ENCODE assay signal across 2 cellular contexts in the genomic region with DNA sequence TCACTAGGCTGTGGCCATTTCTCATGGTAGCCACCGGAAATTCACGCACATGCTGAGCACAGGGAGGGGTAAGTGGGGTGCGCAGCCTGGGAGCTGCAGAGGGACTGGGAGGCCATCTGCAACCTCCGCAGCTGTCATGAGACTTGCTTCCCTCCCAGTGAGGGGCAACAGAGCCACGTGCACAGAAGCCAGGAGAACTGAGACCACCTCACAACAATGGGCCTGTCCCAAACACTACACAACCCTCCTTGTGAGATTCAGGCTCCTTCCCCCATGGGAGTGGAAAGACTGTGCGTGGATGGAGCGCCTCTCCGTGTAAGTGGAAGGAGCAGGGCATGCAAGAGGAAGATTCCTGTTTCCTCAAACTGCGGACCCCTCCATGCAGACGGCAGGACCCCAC.
TF ChIP-seq lines count a peak whose summit lies in the region.

No MANE protein-coding gene starts in this region.

TF ChIP-seq in HepG2, 621 proteins besides CTCF, POLR2A, EP300 and RAD21:
- TF ChIP-seq POLR2G (IDR thresholded peaks at IDR 0.05; ENCODE audit: low read depth, low read length) (peak; percentile 14; the same call in 1 of the 2 replicates), KDM5B (CRISPR knock-in tag; IDR thresholded peaks at IDR 0.05; ENCODE audit: borderline replicate concordance) (no peak), U2AF1 (optimal IDR thresholded peaks at IDR 0.05; ENCODE audit: low read depth, low read length) (peak; percentile 67), SSRP1 (CRISPR knock-in tag; IDR thresholded peaks at IDR 0.05) (0 out of 2 replicates have a peak, but pooled peaks have one; percentile 48), RBFOX2 (IDR thresholded peaks at IDR 0.05; ENCODE audit: low read depth, low read length) (peak; percentile 39)
- TF ChIP-seq, protein P1, sequence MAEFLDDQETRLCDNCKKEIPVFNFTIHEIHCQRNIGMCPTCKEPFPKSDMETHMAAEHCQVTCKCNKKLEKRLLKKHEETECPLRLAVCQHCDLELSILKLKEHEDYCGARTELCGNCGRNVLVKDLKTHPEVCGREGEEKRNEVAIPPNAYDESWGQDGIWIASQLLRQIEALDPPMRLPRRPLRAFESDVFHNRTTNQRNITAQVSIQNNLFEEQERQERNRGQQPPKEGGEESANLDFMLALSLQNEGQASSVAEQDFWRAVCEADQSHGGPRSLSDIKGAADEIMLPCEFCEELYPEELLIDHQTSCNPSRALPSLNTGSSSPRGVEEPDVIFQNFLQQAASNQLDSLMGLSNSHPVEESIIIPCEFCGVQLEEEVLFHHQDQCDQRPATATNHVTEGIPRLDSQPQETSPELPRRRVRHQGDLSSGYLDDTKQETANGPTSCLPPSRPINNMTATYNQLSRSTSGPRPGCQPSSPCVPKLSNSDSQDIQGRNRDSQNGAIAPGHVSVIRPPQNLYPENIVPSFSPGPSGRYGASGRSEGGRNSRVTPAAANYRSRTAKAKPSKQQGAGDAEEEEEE (CRISPR knock-in tag; IDR thresholded peaks at IDR 0.05; ENCODE audit: borderline replicate concordance): no peak
TF ChIP-seq in HepG2: peak in this region for 4.

TF ChIP-seq in HEK293T, 16 proteins besides CTCF, POLR2A, EP300 and RAD21:
- no peak for TF ChIP-seq SUZ12 (IDR thresholded peaks at IDR 0.05)
- TF ChIP-seq SP1 (IDR thresholded peaks at IDR 0.05): no peak
- no peak for TF ChIP-seq ELF4 (IDR thresholded peaks at IDR 0.05)
- TF ChIP-seq ZNF384 (IDR thresholded peaks at IDR 0.05): no peak
- no peak for TF ChIP-seq HDGF (IDR thresholded peaks at IDR 0.05; ENCODE audit: borderline replicate concordance)
- TF ChIP-seq PKNOX1 (IDR thresholded peaks at IDR 0.05): no peak
- no peak for TF ChIP-seq LEF1 (IDR thresholded peaks at IDR 0.05; ENCODE audit: borderline replicate concordance)
- TF ChIP-seq BHLHE40 (IDR thresholded peaks at IDR 0.05; ENCODE audit: borderline replicate concordance): no peak
- TF ChIP-seq ARNT (IDR thresholded peaks at IDR 0.05): no peak
- no peak for TF ChIP-seq CTBP1 (IDR thresholded peaks at IDR 0.05; ENCODE audit: borderline replicate concordance)
- no peak for TF ChIP-seq NFRKB (IDR thresholded peaks at IDR 0.05)
- no peak for TF ChIP-seq FOXK2 (IDR thresholded peaks at IDR 0.05)
- TF ChIP-seq FOXM1 (IDR thresholded peaks at IDR 0.05; ENCODE audit: borderline replicate concordance): no peak
- no peak for TF ChIP-seq TARDBP (IDR thresholded peaks at IDR 0.05)
- TF ChIP-seq L3MBTL2 (conservative IDR thresholded peaks at IDR 0.05): no peak
- TF ChIP-seq FOXA1 (IDR thresholded peaks at IDR 0.05): no peak
